ENCODE assay signal across 8 cellular contexts in genomic region chr12:68686595-68687521, GRCh38. TPM values are rescaled to one million over a fixed set of nuclear protein-coding genes. Genes with fewer than 3 reads are reported as not detected.
DNase-seq lines count a peak whose midpoint lies in the region; TF ChIP-seq lines count a peak whose summit lies in the region.

Gene NUP107 (plus strand): TSS chr12:68686978. CDS start chr12:68687066, 88 bp downstream.

- peaks cover 11% of the 10 kb centered on the region for H3K36me3 Mint-ChIP-seq in nephron (ENCODE audit: low read depth)
- H3K36me3 Mint-ChIP-seq in stimulated activated naive CD8-positive, alpha-beta T cell treated with anti-CD3 and anti-CD28 coated beads, Interleukin-15, Interleukin-2, amounts not matched to agents 100 ng/mL and 50 ng/mL, for 24 hours (ENCODE audit: low read depth): peaks cover 26% of the 10 kb centered on the region

- DNase-seq in ELF-1 (ENCODE audit: low read depth, low spot score): peak; percentile 99
- DNase-seq in H7: peak; percentile 85
- DNase-seq in M059J (ENCODE audit: low read depth): peak; percentile 99
- peak; percentile 96 for DNase-seq in SHP77 (lab: John Stamatoyannopoulos, UW)
- peak; percentile 99 for DNase-seq in activated effector memory CD4-positive, alpha-beta T cell treated with anti-CD3 and anti-CD28 coated beads, Interleukin-2, amount 50 U/mL, for 16 hours
- peak; percentile 100 for DNase-seq in fibroblast of the aortic adventitia (ENCODE audit: low read depth)

- H3K4me1 Mint-ChIP-seq in nephron: peaks cover 17% of the 10 kb centered on the region
- H3K4me1 Mint-ChIP-seq in stimulated activated naive CD8-positive, alpha-beta T cell treated with anti-CD3 and anti-CD28 coated beads, Interleukin-15, Interleukin-2, amounts not matched to agents 100 ng/mL and 50 ng/mL, for 24 hours (ENCODE audit: low read depth): peaks cover 47% of the 10 kb centered on the region

- TF ChIP-seq CTCF in fibroblast of the aortic adventitia (IDR thresholded peaks at IDR 0.05; ENCODE audit: insufficient read depth, low read length) (peak; percentile 40), nephron (IDR thresholded peaks at IDR 0.05; ENCODE audit: unreplicated experiment in 3 of 3) (no peak)

- no peaks in the 10 kb centered on the region for H3K27me3 Mint-ChIP-seq in nephron (ENCODE audit: low read depth)
- no peaks in the 10 kb centered on the region for H3K27me3 Mint-ChIP-seq in stimulated activated naive CD8-positive, alpha-beta T cell treated with anti-CD3 and anti-CD28 coated beads, Interleukin-15, Interleukin-2, amounts not matched to agents 100 ng/mL and 50 ng/mL, for 24 hours

- H3K36me3 ChIP-seq in H7 (replicated peaks; ENCODE audit: control insufficient read depth, insufficient read depth, low read length): peaks cover 2% of the 10 kb centered on the region

- no peaks in the 10 kb centered on the region for H3K9me3 Mint-ChIP-seq in nephron
- no peaks in the 10 kb centered on the region for H3K9me3 Mint-ChIP-seq in stimulated activated naive CD8-positive, alpha-beta T cell treated with anti-CD3 and anti-CD28 coated beads, Interleukin-15, Interleukin-2, amounts not matched to agents 100 ng/mL and 50 ng/mL, for 24 hours

- H3K27ac Mint-ChIP-seq in nephron: peak within 1 kb of the TSS; percentile 99 to 100 (median 99)
- peak within 1 kb of the TSS; percentile 95 for H3K27ac Mint-ChIP-seq in stimulated activated naive CD8-positive, alpha-beta T cell treated with anti-CD3 and anti-CD28 coated beads, Interleukin-15, Interleukin-2, amounts not matched to agents 100 ng/mL and 50 ng/mL, for 24 hours

- no peaks in the 10 kb centered on the region for H3K27me3 ChIP-seq in H7 (ENCODE audit: control insufficient read depth, insufficient read depth, low read length)

- H3K4me3 ChIP-seq in H7 (ENCODE audit: insufficient read depth, low read depth, low read length): peak within 1 kb of the TSS; percentile 66
- peak within 1 kb of the TSS; percentile 100 for H3K4me3 ChIP-seq in fibroblast of the aortic adventitia (ENCODE audit: low read depth, low read length)

- H3K4me3 Mint-ChIP-seq in nephron: peak within 1 kb of the TSS; percentile 96 to 99 (median 98)
- H3K4me3 Mint-ChIP-seq in stimulated activated naive CD8-positive, alpha-beta T cell treated with anti-CD3 and anti-CD28 coated beads, Interleukin-15, Interleukin-2, amounts not matched to agents 100 ng/mL and 50 ng/mL, for 24 hours: peak within 1 kb of the TSS; percentile 95

RNA-seq across cellular contexts. Expression of gene NUP107, which starts in this region (rescaled TPM):
- total RNA-seq in H7 (2014; rRNA removed; shearing (Covaris generic)): 141 and 160 TPM in 2 replicates
- total RNA-seq in M059J (2014; rRNA removed; shearing (Covaris generic)): 89.2 and 91.2 TPM in 2 replicates
- total RNA-seq in fibroblast of the aortic adventitia (ENCODE audit: low replicate concordance): 51.8 and 83.7 TPM in 2 replicates

Comparison
In these comparisons a context has a peak if more than half of its experiments do, and no peak if none do; other contexts are left out.
1. Peak in every context shown above with its lines: DNase-seq and H3K4me3 ChIP-seq.